13 cellular contexts compared by ENCODE assay signal in the genomic region with DNA sequence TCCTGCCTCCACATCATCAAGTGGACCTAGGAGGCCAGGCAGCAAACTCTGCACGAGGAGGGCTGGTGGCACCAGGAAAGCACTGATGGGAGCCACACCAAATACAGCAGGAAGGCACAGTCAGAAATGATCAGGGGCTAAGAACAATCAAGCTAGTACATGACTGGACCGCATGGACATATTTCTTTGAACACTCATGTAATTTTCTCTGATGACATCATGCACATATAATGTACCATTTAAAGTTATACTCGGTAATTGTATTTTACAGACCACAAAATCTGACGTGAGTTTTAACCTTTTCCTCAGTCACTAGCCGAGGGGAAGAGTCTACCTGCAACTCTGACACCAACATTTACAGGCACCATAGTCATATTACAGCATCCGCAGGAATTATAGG.
DNase-seq lines count a peak whose midpoint lies in the region; ATAC-seq and TF ChIP-seq lines count a peak whose summit lies in the region.
"Had no signal": no experiment of that assay in that cellular context is flagged by ENCODE, and none has a peak within 500 bp of the region (broad histone marks: within the 10 kb centered on the region; RNA-seq: fewer than 3 reads in every experiment).

No MANE protein-coding gene starts in this region.

- TF ChIP-seq CTCF in AG04450 (IDR thresholded peaks at IDR 0.05; ENCODE audit: low read depth, low read length), result no peak

- H3K27ac ChIP-seq in AG04450 (ENCODE audit: low read depth, low read length), result peak overlapping the region; percentile 85

- no peak for ATAC-seq in HG02885 (IDR thresholded peaks at IDR 0.05; ENCODE audit: poor library complexity, unreplicated experiment)
- ATAC-seq: activated CD8-positive, alpha-beta T cell treated with anti-CD3 and anti-CD28 coated beads, Interleukin-2, amount 10 ng/mL, durations not matched to agents 7 days and 5 days had no signal

- DNase-seq in AG04450 (ENCODE audit: low read depth, low spot score), result peak; percentile 70
- DNase-seq in HS-27A (ENCODE audit: low read depth), result peak; percentile 68
- peak; percentile 74 for DNase-seq in amniotic stem cell (lab: John Stamatoyannopoulos, UW)
- DNase-seq in glomerular visceral epithelial cell (ENCODE audit: extremely low spot score), result peak; percentile 79
- no peak for DNase-seq in stimulated activated CD4-positive, alpha-beta T cell treated with anti-CD3 and anti-CD28 coated beads, Interleukin-12 subunit alpha, Interleukin-12 subunit beta, amount 100 ng/mL, for 4 hours
- DNase-seq in hippocampal formation (lab: John Stamatoyannopoulos, UW), result no peak
- DNase-seq in activated gamma-delta T cell (lab: John Stamatoyannopoulos, UW), result no peak
- DNase-seq: activated CD8-positive, alpha-beta T cell treated with anti-CD3 and anti-CD28 coated beads, Interleukin-2, amount 10 ng/mL, durations not matched to agents 7 days and 5 days; DMS79; H7; NCI-H1417; NCI-H526 treated with DMSO at 0.1 percent for 48 hours had no signal

- H3K4me3 ChIP-seq in AG04450 (ENCODE audit: low read depth, low read length), result no peak overlapping the region

- POLR2A ChIA-PET in AG04450 (lab: Yijun Ruan, JAX), result interaction anchor here (1.0 to 1.3 kb wide), 2 partner anchors 14 to 19 kb away, joined by 3 to 7 read pairs; no protein-coding TSS in a partner anchor

- CTCF ChIA-PET in AG04450 (lab: Charles Lee), result interaction anchor here (0.6 kb wide), 2 partner anchors 185 to 660 kb away, joined by 4 read pairs; no protein-coding TSS in a partner anchor

- H3K27me3 ChIP-seq in AG04450 (ENCODE audit: control insufficient read depth, insufficient read depth, low read length), result no peaks in the 10 kb centered on the region

- H3K9me3 ChIP-seq in AG04450 (ENCODE audit: control insufficient read depth, insufficient read depth, low read length), result peaks cover 2% of the 10 kb centered on the region; the same call in 1 of the 2 replicates

Comparison
In these comparisons a context has a peak if more than half of its experiments do, and no peak if none do; other contexts are left out.
1. DNase-seq: peak in AG04450 (single experiment), HS-27A (single experiment), amniotic stem cell (single experiment) and glomerular visceral epithelial cell (single experiment); none in stimulated activated CD4-positive, alpha-beta T cell treated with anti-CD3 and anti-CD28 coated beads, Interleukin-12 subunit alpha, Interleukin-12 subunit beta, amount 100 ng/mL, for 4 hours (single experiment), hippocampal formation (0 of 2) and activated gamma-delta T cell (single experiment).